ENCODE assay signal across 15 cellular contexts in the genomic region with DNA sequence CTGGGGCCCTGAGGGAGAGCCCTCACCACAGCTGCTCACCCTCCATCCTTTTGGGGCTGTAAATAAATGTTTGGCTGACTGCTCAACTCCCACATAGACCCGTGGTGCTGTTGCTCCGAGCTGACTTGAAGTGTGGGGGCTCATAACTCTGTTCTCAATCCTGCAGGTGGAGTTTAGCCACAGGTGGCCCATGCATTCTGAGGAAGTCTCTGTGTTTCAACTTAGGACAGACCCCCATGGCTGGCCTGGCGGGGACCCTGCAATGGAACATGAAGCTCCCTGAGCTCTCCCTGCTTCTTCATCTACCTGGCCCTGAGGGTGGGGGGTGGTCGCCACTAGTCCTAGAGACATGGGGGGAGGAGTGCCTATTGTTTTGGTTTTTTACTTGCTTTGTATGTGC. TPM values are rescaled to one million over a fixed set of nuclear protein-coding genes. Genes with fewer than 3 reads are reported as not detected.
A peak's percentile ranks its signal among the peaks of the same experiment; 100 is the strongest.
DNase-seq lines count a peak whose midpoint lies in the region; ATAC-seq and TF ChIP-seq lines count a peak whose summit lies in the region.
"Had no signal": no experiment of that assay in that cellular context is flagged by ENCODE, and none has a peak within 500 bp of the region (broad histone marks: within the 10 kb centered on the region; RNA-seq: fewer than 3 reads in every experiment).

No MANE protein-coding gene starts in this region.

- CTCF ChIA-PET in activated CD4-positive, alpha-beta memory T cell treated with anti-CD3 and anti-CD28 coated beads, Interleukin-2, amount 10 ng/mL, durations not matched to agents 7 days and 5 days (lab: Charles Lee) = no interaction called here

- H3K36me3 Mint-ChIP-seq in chondrocyte (ENCODE audit: low read depth) = peaks cover 51% of the 10 kb centered on the region
- peaks cover 42% of the 10 kb centered on the region for H3K36me3 Mint-ChIP-seq in activated CD4-positive, alpha-beta memory T cell treated with anti-CD3 and anti-CD28 coated beads, Interleukin-2, amount 10 ng/mL, durations not matched to agents 7 days and 5 days (ENCODE audit: low read depth)

- H3K4me1 ChIP-seq in cardiac muscle cell (ENCODE audit: low read depth) = peaks cover 5% of the 10 kb centered on the region
- H3K4me1 ChIP-seq in right atrium auricular region = no peaks in the 10 kb centered on the region
- no peaks in the 10 kb centered on the region for H3K4me1 ChIP-seq in spleen
- H3K4me1 ChIP-seq in transverse colon = no peaks in the 10 kb centered on the region
- H3K4me1 ChIP-seq: Caco-2, HAP-1 had no signal

- no peak for DNase-seq in cardiac muscle cell (ENCODE audit: low read depth in 1 of 2, low spot score in 1 of 2)
- DNase-seq in right atrium auricular region (ENCODE audit: low spot score) = no peak
- peak; percentile 66 for DNase-seq in chondrocyte (ENCODE audit: low spot score)
- DNase-seq in posterior vena cava (ENCODE audit: low spot score) = peak; percentile 49
- DNase-seq in spleen = peak; percentile 36
- DNase-seq in transverse colon = no peak
- DNase-seq in activated CD4-positive, alpha-beta memory T cell treated with anti-CD3 and anti-CD28 coated beads, Interleukin-2, amount 10 ng/mL, durations not matched to agents 7 days and 5 days = no peak
- DNase-seq: C1 segment of cervical spinal cord; Caco-2; CD4-positive, alpha-beta memory T cell; DMS153; DND-41; GOT3 had no signal

- H3K27me3 Mint-ChIP-seq in chondrocyte (ENCODE audit: low read depth) = no peaks in the 10 kb centered on the region
- no peaks in the 10 kb centered on the region for H3K27me3 Mint-ChIP-seq in activated CD4-positive, alpha-beta memory T cell treated with anti-CD3 and anti-CD28 coated beads, Interleukin-2, amount 10 ng/mL, durations not matched to agents 7 days and 5 days
- H3K27me3 Mint-ChIP-seq: CD4-positive, alpha-beta memory T cell had no signal

- no peaks in the 10 kb centered on the region for H3K4me1 Mint-ChIP-seq in chondrocyte (ENCODE audit: low read depth)
- H3K4me1 Mint-ChIP-seq in activated CD4-positive, alpha-beta memory T cell treated with anti-CD3 and anti-CD28 coated beads, Interleukin-2, amount 10 ng/mL, durations not matched to agents 7 days and 5 days = peaks cover 5% of the 10 kb centered on the region

- POLR2A ChIA-PET in activated CD4-positive, alpha-beta memory T cell treated with anti-CD3 and anti-CD28 coated beads, Interleukin-2, amount 10 ng/mL, durations not matched to agents 7 days and 5 days (lab: Charles Lee) = no interaction called here

- H3K4me3 ChIP-seq in cardiac muscle cell = no peak overlapping the region
- H3K4me3 ChIP-seq in right atrium auricular region = no peak overlapping the region
- no peak overlapping the region for H3K4me3 ChIP-seq in spleen
- no peak overlapping the region for H3K4me3 ChIP-seq in transverse colon
- H3K4me3 ChIP-seq: HAP-1 had no signal

- no peak overlapping the region for H3K4me3 Mint-ChIP-seq in chondrocyte (ENCODE audit: unreplicated experiment)
- H3K4me3 Mint-ChIP-seq in activated CD4-positive, alpha-beta memory T cell treated with anti-CD3 and anti-CD28 coated beads, Interleukin-2, amount 10 ng/mL, durations not matched to agents 7 days and 5 days = no peak overlapping the region

- WGBS in spleen, 5 donors = 94 to 97% (median 96%) methylated on average over 3 to 4 of the region's 4 CpGs
- 98% methylated on average over 4 of the region's 4 CpGs; no CpG with 5 or more reads in 1 of the 2 donors for WGBS in transverse colon (ENCODE audit: low coverage in 1 of 2), 2 donors

- H3K27me3 ChIP-seq in cardiac muscle cell = no peaks in the 10 kb centered on the region
- H3K27me3 ChIP-seq in right atrium auricular region = no peaks in the 10 kb centered on the region
- no peaks in the 10 kb centered on the region for H3K27me3 ChIP-seq in spleen (replicated peaks in 1 of 7)
- no peaks in the 10 kb centered on the region for H3K27me3 ChIP-seq in transverse colon

- TF ChIP-seq EP300 in transverse colon (IDR thresholded peaks at IDR 0.05; ENCODE audit: low read depth) = no peak

- H3K36me3 ChIP-seq in cardiac muscle cell (peaks cover 46% of the 10 kb centered on the region), right atrium auricular region (peaks cover 67% of the 10 kb centered on the region), spleen (peaks cover 0 to 100% (median 74%) of the 10 kb centered on the region in 6 donors), transverse colon (peaks cover 0 to 34% (median 12%) of the 10 kb centered on the region in 4 donors)

- H3K9me3 ChIP-seq in cardiac muscle cell (ENCODE audit: low read depth) (no peaks in the 10 kb centered on the region), right atrium auricular region (no peaks in the 10 kb centered on the region), spleen (no peaks in the 10 kb centered on the region), transverse colon (no peaks in the 10 kb centered on the region)
- H3K9me3 ChIP-seq: Caco-2, HAP-1 had no signal

- TF ChIP-seq POLR2A in spleen (IDR thresholded peaks at IDR 0.05) = no peak
- TF ChIP-seq POLR2A in transverse colon (IDR thresholded peaks at IDR 0.05) = no peak

- H3K27ac ChIP-seq in cardiac muscle cell = peak overlapping the region; percentile 23
- no peak overlapping the region for H3K27ac ChIP-seq in right atrium auricular region
- no peak overlapping the region for H3K27ac ChIP-seq in spleen
- H3K27ac ChIP-seq in transverse colon = no peak overlapping the region

- H3K27ac Mint-ChIP-seq in chondrocyte (ENCODE audit: unreplicated experiment) = no peak overlapping the region
- no peak overlapping the region for H3K27ac Mint-ChIP-seq in activated CD4-positive, alpha-beta memory T cell treated with anti-CD3 and anti-CD28 coated beads, Interleukin-2, amount 10 ng/mL, durations not matched to agents 7 days and 5 days

- intact Hi-C loops in posterior vena cava (cut with DNase I) (no loop called here), spleen (cut with DNase I; ENCODE audit: low total_unique reads) (no loop called here), transverse colon (cut with DNase I; ENCODE audit: low total_unique reads) (no loop called here)

- no peak for TF ChIP-seq CTCF in cardiac muscle cell (IDR thresholded peaks at IDR 0.05; ENCODE audit: low read depth, low read length)
- TF ChIP-seq CTCF in right atrium auricular region (IDR thresholded peaks at IDR 0.05) = no peak
- TF ChIP-seq CTCF in chondrocyte (IDR thresholded peaks at IDR 0.05) = no peak
- no peak for TF ChIP-seq CTCF in spleen (IDR thresholded peaks at IDR 0.05 in 8 of 11, conservative IDR thresholded peaks at IDR 0.05 in 3 of 11)
- TF ChIP-seq CTCF in transverse colon (IDR thresholded peaks at IDR 0.05) = no peak

- in situ Hi-C loops in transverse colon (cut with MboI; ENCODE audit: low pct_ligation_motif_present in 1 of 4, low pct_unique_long_range_greater_than_20kb in 1 of 4, low sequenced_read_pairs in 3 of 4) = no loop called here

- ATAC-seq in HG02571 (IDR thresholded peaks at IDR 0.05; ENCODE audit: unreplicated experiment) = no peak

- peaks cover 8% of the 10 kb centered on the region for H3K9me3 Mint-ChIP-seq in chondrocyte (ENCODE audit: low read depth)
- no peaks in the 10 kb centered on the region for H3K9me3 Mint-ChIP-seq in activated CD4-positive, alpha-beta memory T cell treated with anti-CD3 and anti-CD28 coated beads, Interleukin-2, amount 10 ng/mL, durations not matched to agents 7 days and 5 days
- H3K9me3 Mint-ChIP-seq: CD4-positive, alpha-beta memory T cell had no signal

RNA-seq across cellular contexts. Expression of a gene that starts 19.7 kb away (rescaled TPM):
- 141 and 286 TPM in 2 replicates for total RNA-seq in cardiac muscle cell
- 281 and 371 TPM in 2 replicates for polyA plus RNA-seq in cardiac muscle cell
- total RNA-seq in right atrium auricular region = 100 to 1,000 TPM; 130 to 135 TPM
- total RNA-seq in chondrocyte = 23.7 to 31.3 TPM (median 25.7 TPM) in 3 replicates
- 10 to 100 TPM; 25.4 to 25.8 TPM for total RNA-seq in posterior vena cava
- total RNA-seq in spleen = 10 to 100 TPM; 18.2 to 38.4 (median 25.1) TPM
- polyA plus RNA-seq in spleen = 10 to 100 TPM; 36.7 to 74.2 (median 49.3) TPM
- 100 to 1,000 TPM in 1 of 4 donors, 10 to 100 TPM in 3; 36.4 to 133 (median 66.4) TPM for total RNA-seq in transverse colon
- 10 to 100 TPM; 25.4 to 29.2 TPM for total RNA-seq in activated CD4-positive, alpha-beta memory T cell treated with anti-CD3 and anti-CD28 coated beads, Interleukin-2, amount 10 ng/mL, durations not matched to agents 7 days and 5 days

RNA-seq across cellular contexts. Expression of a gene that starts 21.3 kb away (rescaled TPM):
- total RNA-seq in cardiac muscle cell (73.9 and 101 TPM in 2 replicates), right atrium auricular region (10 to 100 TPM; 40.5 to 41.2 TPM), chondrocyte (37.4 to 50.8 TPM (median 48.3 TPM) in 3 replicates), posterior vena cava (10 to 100 TPM; 29.4 to 32.4 TPM), spleen (10 to 100 TPM; 20.3 to 45.0 (median 22.0) TPM), transverse colon (10 to 100 TPM; 26.7 to 37.4 (median 32.7) TPM)
- polyA plus RNA-seq in cardiac muscle cell (195 and 206 TPM in 2 replicates), spleen (10 to 100 TPM; 59.3 to 77.3 (median 66.2) TPM)
- total RNA-seq in activated CD4-positive, alpha-beta memory T cell treated with anti-CD3 and anti-CD28 coated beads, Interleukin-2, amount 10 ng/mL, durations not matched to agents 7 days and 5 days = 10 to 100 TPM; 44.5 to 44.8 TPM

Comparison
In these comparisons a context has a peak if more than half of its experiments do, and no peak if none do; other contexts are left out.
1. DNase-seq: peak in chondrocyte (single experiment), posterior vena cava (single experiment) and spleen (single experiment); none in cardiac muscle cell (0 of 2), right atrium auricular region (single experiment), transverse colon (single experiment) and activated CD4-positive, alpha-beta memory T cell treated with anti-CD3 and anti-CD28 coated beads, Interleukin-2, amount 10 ng/mL, durations not matched to agents 7 days and 5 days (single experiment).